In the genomic region with DNA sequence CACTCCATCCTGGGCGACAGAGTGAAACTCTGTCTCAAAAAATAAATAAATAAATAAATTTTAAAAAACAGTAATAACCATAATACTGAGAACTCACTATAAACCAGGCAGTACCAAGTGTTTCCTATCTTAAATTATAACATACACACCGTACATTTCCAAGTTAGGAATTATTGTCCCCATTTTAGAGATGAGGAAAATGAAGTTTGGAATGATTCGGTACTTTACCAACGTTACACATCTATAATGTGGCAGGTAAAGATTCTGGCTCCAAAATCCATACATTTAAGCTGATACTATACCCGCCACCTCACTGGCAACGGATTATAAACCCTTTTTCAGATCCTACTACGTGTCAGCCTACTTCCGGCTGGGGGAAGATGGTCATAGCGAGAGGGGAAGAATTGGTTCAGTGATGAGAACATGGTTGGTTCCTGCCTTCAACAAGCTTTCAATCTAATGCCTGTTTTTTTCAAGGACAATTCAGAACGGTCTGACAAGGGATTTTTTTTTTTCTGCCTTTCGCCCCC, we compare ENCODE assay signal across 1 cellular context.
A peak's percentile ranks its signal among the peaks of the same experiment; 100 is the strongest.
TF ChIP-seq lines count a peak whose summit lies in the region.

No MANE protein-coding gene starts in this region.

TF ChIP-seq in HepG2, 621 proteins besides CTCF, POLR2A, EP300 and RAD21:
- no peak for TF ChIP-seq ZNF790 (CRISPR knock-in tag; IDR thresholded peaks at IDR 0.05; ENCODE audit: borderline replicate concordance)
- TF ChIP-seq, protein P1, sequence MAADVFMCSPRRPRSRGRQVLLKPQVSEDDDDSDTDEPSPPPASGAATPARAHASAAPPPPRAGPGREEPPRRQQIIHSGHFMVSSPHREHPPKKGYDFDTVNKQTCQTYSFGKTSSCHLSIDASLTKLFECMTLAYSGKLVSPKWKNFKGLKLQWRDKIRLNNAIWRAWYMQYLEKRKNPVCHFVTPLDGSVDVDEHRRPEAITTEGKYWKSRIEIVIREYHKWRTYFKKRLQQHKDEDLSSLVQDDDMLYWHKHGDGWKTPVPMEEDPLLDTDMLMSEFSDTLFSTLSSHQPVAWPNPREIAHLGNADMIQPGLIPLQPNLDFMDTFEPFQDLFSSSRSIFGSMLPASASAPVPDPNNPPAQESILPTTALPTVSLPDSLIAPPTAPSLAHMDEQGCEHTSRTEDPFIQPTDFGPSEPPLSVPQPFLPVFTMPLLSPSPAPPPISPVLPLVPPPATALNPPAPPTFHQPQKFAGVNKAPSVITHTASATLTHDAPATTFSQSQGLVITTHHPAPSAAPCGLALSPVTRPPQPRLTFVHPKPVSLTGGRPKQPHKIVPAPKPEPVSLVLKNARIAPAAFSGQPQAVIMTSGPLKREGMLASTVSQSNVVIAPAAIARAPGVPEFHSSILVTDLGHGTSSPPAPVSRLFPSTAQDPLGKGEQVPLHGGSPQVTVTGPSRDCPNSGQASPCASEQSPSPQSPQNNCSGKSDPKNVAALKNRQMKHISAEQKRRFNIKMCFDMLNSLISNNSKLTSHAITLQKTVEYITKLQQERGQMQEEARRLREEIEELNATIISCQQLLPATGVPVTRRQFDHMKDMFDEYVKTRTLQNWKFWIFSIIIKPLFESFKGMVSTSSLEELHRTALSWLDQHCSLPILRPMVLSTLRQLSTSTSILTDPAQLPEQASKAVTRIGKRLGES (CRISPR knock-in tag; IDR thresholded peaks at IDR 0.05; ENCODE audit: borderline replicate concordance) = no peak
- TF ChIP-seq ZNF629 (CRISPR knock-in tag; conservative IDR thresholded peaks at IDR 0.05) = 0 out of 2 replicates have a peak, but pooled peaks have one; percentile 13
- TF ChIP-seq ZSCAN22 (CRISPR knock-in tag; IDR thresholded peaks at IDR 0.05) = no peak
- 0 out of 2 replicates have a peak, but pooled peaks have one; percentile 13 for TF ChIP-seq CHD4 (IDR thresholded peaks at IDR 0.05; ENCODE audit: borderline replicate concordance, low read length)
TF ChIP-seq in HepG2: peak in this region for 2.
